ENCODE assay signal across 8 cellular contexts in genomic region chr2:102033028-102033749, GRCh38. TPM values are rescaled to one million over a fixed set of nuclear protein-coding genes. Genes with fewer than 3 reads are reported as not detected.
DNase-seq lines count a peak whose midpoint lies in the region; ATAC-seq and TF ChIP-seq lines count a peak whose summit lies in the region.

No MANE protein-coding gene starts in this region.

- H3K79me1 ChIP-seq in H9 (ENCODE audit: insufficient read depth, low read depth, low read length, poor library complexity, severe bottlenecking) = no peaks in the 10 kb centered on the region

- no peaks in the 10 kb centered on the region for H3K23me2 ChIP-seq in H9 (ENCODE audit: insufficient read length, low read depth, low read length, poor library complexity, severe bottlenecking)

- H2BK120ac ChIP-seq in H9 (ENCODE audit: low read depth, low read length, poor library complexity, severe bottlenecking) = no peak overlapping the region

- H4K5ac ChIP-seq in H9 (ENCODE audit: insufficient read length, low read depth, low read length) = no peak overlapping the region

- H3K79me2 ChIP-seq in MM.1S (ENCODE audit: low read length) (no peaks in the 10 kb centered on the region), H9 (ENCODE audit: insufficient read depth, low read length) (no peaks in the 10 kb centered on the region)

- H4K20me1 ChIP-seq in MM.1S (ENCODE audit: insufficient read depth, low read length) (no peaks in the 10 kb centered on the region), H9 (ENCODE audit: control insufficient read depth, insufficient read depth, insufficient read length) (no peaks in the 10 kb centered on the region)

- no peak overlapping the region for H2AK5ac ChIP-seq in H9 (ENCODE audit: insufficient read length, low read length)

- H4K91ac ChIP-seq in H9 (ENCODE audit: insufficient read length, low read depth, low read length) = no peak overlapping the region

- H3K27ac Mint-ChIP-seq in CD8-positive, alpha-beta T cell = peak overlapping the region; percentile 60
- H3K27ac Mint-ChIP-seq in stimulated activated naive CD8-positive, alpha-beta T cell treated with anti-CD3 and anti-CD28 coated beads, Interleukin-15, Interleukin-2, amounts not matched to agents 100 ng/mL and 50 ng/mL, for 24 hours = peak overlapping the region; percentile 7
- no peak overlapping the region for H3K27ac Mint-ChIP-seq in H9

- no peaks in the 10 kb centered on the region for H3K9me3 ChIP-seq in CD8-positive, alpha-beta T cell (ENCODE audit: low read length)
- H3K9me3 ChIP-seq in MM.1S (replicated peaks; ENCODE audit: insufficient read depth, low read length) (no peaks in the 10 kb centered on the region), H9 (ENCODE audit: control insufficient read depth, low read depth, low read length) (no peaks in the 10 kb centered on the region)

- CTCF ChIA-PET in CD8-positive, alpha-beta T cell (lab: Charles Lee) = interaction anchor here (1.2 to 3.3 kb wide), 3 partner anchors 12 to 207 kb away, joined by 5 to 23 read pairs (median 5); no protein-coding TSS in a partner anchor

- peak overlapping the region; percentile 27; the same call in 1 of the 2 replicates for H3K4me2 ChIP-seq in MM.1S (ENCODE audit: low read depth, low read length)
- H3K4me2 ChIP-seq in H9 (ENCODE audit: insufficient read depth, insufficient read length, low read length) = no peak overlapping the region

- H3F3A ChIP-seq in MM.1S (ENCODE audit: insufficient read depth, low read length) = no peaks in the 10 kb centered on the region

- no peaks in the 10 kb centered on the region for H3K36me3 ChIP-seq in CD8-positive, alpha-beta T cell (ENCODE audit: insufficient read depth, low read length)
- H3K36me3 ChIP-seq in MM.1S (replicated peaks; ENCODE audit: insufficient read depth, low read length) = no peaks in the 10 kb centered on the region
- H3K36me3 ChIP-seq in kidney epithelial cell (ENCODE audit: control insufficient read depth, insufficient read depth, low read length) = no peaks in the 10 kb centered on the region

- H3K9me2 ChIP-seq in MM.1S (replicated peaks; ENCODE audit: insufficient read depth, low read length) = no peaks in the 10 kb centered on the region

- peak overlapping the region; percentile 58 for H3K4me3 Mint-ChIP-seq in CD8-positive, alpha-beta T cell
- H3K4me3 Mint-ChIP-seq in stimulated activated naive CD8-positive, alpha-beta T cell treated with anti-CD3 and anti-CD28 coated beads, Interleukin-15, Interleukin-2, amounts not matched to agents 100 ng/mL and 50 ng/mL, for 24 hours = no peak overlapping the region
- H3K4me3 Mint-ChIP-seq in H9 = no peak overlapping the region

- no peak overlapping the region for H3K4me3 ChIP-seq in CD8-positive, alpha-beta T cell (ENCODE audit: low read depth, low read length)
- H3K4me3 ChIP-seq in MM.1S (ENCODE audit: low read length) (no peak overlapping the region), kidney epithelial cell (ENCODE audit: low read depth, low read length) (no peak overlapping the region)

- peaks cover 31% of the 10 kb centered on the region for H3K4me1 Mint-ChIP-seq in CD8-positive, alpha-beta T cell (ENCODE audit: low read depth)
- H3K4me1 Mint-ChIP-seq in stimulated activated naive CD8-positive, alpha-beta T cell treated with anti-CD3 and anti-CD28 coated beads, Interleukin-15, Interleukin-2, amounts not matched to agents 100 ng/mL and 50 ng/mL, for 24 hours (ENCODE audit: low read depth) = peaks cover 49% of the 10 kb centered on the region
- H3K4me1 Mint-ChIP-seq in H9 = peaks cover 17 to 18% of the 10 kb centered on the region in 2 experiments

- no peak overlapping the region for H4K8ac ChIP-seq in H9 (replicated peaks; ENCODE audit: insufficient read length, low read depth, low read length)

- H3K56ac ChIP-seq in H9 (ENCODE audit: insufficient read length, low read depth, low read length) = no peak overlapping the region

- no CpG with 5 or more reads among the region's 10 CpGs for WGBS in H9 (ENCODE audit: extremely low coverage, insufficient read length, low lambda C conversion rate)

- no peaks in the 10 kb centered on the region for H3K27me3 Mint-ChIP-seq in CD8-positive, alpha-beta T cell (ENCODE audit: low read depth)
- no peaks in the 10 kb centered on the region for H3K27me3 Mint-ChIP-seq in stimulated activated naive CD8-positive, alpha-beta T cell treated with anti-CD3 and anti-CD28 coated beads, Interleukin-15, Interleukin-2, amounts not matched to agents 100 ng/mL and 50 ng/mL, for 24 hours
- H3K27me3 Mint-ChIP-seq in H9 (ENCODE audit: low read depth) = peaks cover 5% of the 10 kb centered on the region

- POLR2A ChIA-PET in CD8-positive, alpha-beta T cell (lab: Charles Lee) = interaction anchor here (1.2 kb wide), 1 partner anchor 12 kb away, joined by 3 read pairs; no protein-coding TSS in a partner anchor

- H3K9me3 Mint-ChIP-seq in CD8-positive, alpha-beta T cell = no peaks in the 10 kb centered on the region
- H3K9me3 Mint-ChIP-seq in stimulated activated naive CD8-positive, alpha-beta T cell treated with anti-CD3 and anti-CD28 coated beads, Interleukin-15, Interleukin-2, amounts not matched to agents 100 ng/mL and 50 ng/mL, for 24 hours = no peaks in the 10 kb centered on the region
- H3K9me3 Mint-ChIP-seq in H9 = peaks cover 0 to 7% of the 10 kb centered on the region in 2 experiments; a peak in 2 of 5 replicates

- H2AFZ ChIP-seq in MM.1S (ENCODE audit: low read length) (peak overlapping the region; percentile 82), H9 (ENCODE audit: low read length) (no peak overlapping the region)

- no peak overlapping the region for H3K18ac ChIP-seq in H9 (ENCODE audit: insufficient read length, low read depth, low read length)

- H2BK15ac ChIP-seq in H9 (ENCODE audit: low read depth, low read length) = no peak overlapping the region

- H3K23ac ChIP-seq in H9 (ENCODE audit: insufficient read length, low read depth, low read length) = no peak overlapping the region

- no peak overlapping the region for H3K4ac ChIP-seq in H9 (ENCODE audit: low read depth, low read length)

- no peak for TF ChIP-seq CTCF in CD8-positive, alpha-beta T cell (IDR thresholded peaks at IDR 0.05)
- no peak for TF ChIP-seq CTCF in MM.1S (IDR thresholded peaks at IDR 0.05; ENCODE audit: low read length)
- TF ChIP-seq CTCF in kidney epithelial cell (IDR thresholded peaks at IDR 0.05; ENCODE audit: insufficient read depth, low read length, poor library complexity, severe bottlenecking) = peak; percentile 30
- no peak for TF ChIP-seq CTCF in H9 (conservative IDR thresholded peaks at IDR 0.05)

- DNase-seq in CD8-positive, alpha-beta T cell = peak in 1 of 7 experiments; percentile 51
- DNase-seq in MM.1S (peak; percentile 41), anterior cingulate cortex (lab: John Stamatoyannopoulos, UW) (peak in 31 of 58 donors; percentile 3 to 62 (median 19)), kidney epithelial cell (ENCODE audit: low read depth) (peak; percentile 88), cerebellum (ENCODE audit: low spot score) (no peak), H9 (no peak)

- intact Hi-C loops in CD8-positive, alpha-beta T cell (cut with DNase I, micrococcal nuclease) = no loop called here

- H3K14ac ChIP-seq in H9 (ENCODE audit: insufficient read depth, low read length) = no peak overlapping the region

- peak; percentile 38 for ATAC-seq in CD8-positive, alpha-beta T cell
- ATAC-seq in GM21619 (IDR thresholded peaks at IDR 0.05; ENCODE audit: unreplicated experiment) = peak; percentile 81

- no peak overlapping the region for H2BK12ac ChIP-seq in H9 (ENCODE audit: insufficient read length, low read depth, low read length)

- no peaks in the 10 kb centered on the region for H3K27me3 ChIP-seq in CD8-positive, alpha-beta T cell (ENCODE audit: insufficient read depth, low read length)
- H3K27me3 ChIP-seq in MM.1S (replicated peaks; ENCODE audit: insufficient read depth, low read length) (no peaks in the 10 kb centered on the region), kidney epithelial cell (ENCODE audit: control insufficient read depth, insufficient read depth, low read length) (no peaks in the 10 kb centered on the region), H9 (ENCODE audit: insufficient read depth, low read length) (no peaks in the 10 kb centered on the region)

- H3T11ph ChIP-seq in H9 (ENCODE audit: low read length) = no peak overlapping the region

- H3K4me1 ChIP-seq in CD8-positive, alpha-beta T cell (ENCODE audit: insufficient read depth, low read length) = peaks cover 23% of the 10 kb centered on the region
- H3K4me1 ChIP-seq in MM.1S (ENCODE audit: low read length) (peaks cover 6% of the 10 kb centered on the region; the same call in 1 of the 2 replicates), H9 (ENCODE audit: insufficient read depth, low read length) (0 out of 2 replicates have a peak, but pooled peaks cover 3% of the 10 kb centered on the region)

- H2BK5ac ChIP-seq in H9 (ENCODE audit: insufficient read length, low read length) = no peak overlapping the region

- H3K36me3 Mint-ChIP-seq in CD8-positive, alpha-beta T cell = no peaks in the 10 kb centered on the region
- no peaks in the 10 kb centered on the region for H3K36me3 Mint-ChIP-seq in stimulated activated naive CD8-positive, alpha-beta T cell treated with anti-CD3 and anti-CD28 coated beads, Interleukin-15, Interleukin-2, amounts not matched to agents 100 ng/mL and 50 ng/mL, for 24 hours (ENCODE audit: low read depth)
- H3K36me3 Mint-ChIP-seq in H9 (ENCODE audit: insufficient read depth in 1 of 3, low read depth in 3 of 3) = no peaks in the 10 kb centered on the region; a peak in 1 of 7 replicates

- no peak overlapping the region for H3K9ac ChIP-seq in MM.1S (ENCODE audit: low read length)
- H3K9ac ChIP-seq in H9 (ENCODE audit: extremely low read depth, insufficient read length, low read length) = no peak overlapping the region

- no peak overlapping the region for H3K27ac ChIP-seq in CD8-positive, alpha-beta T cell (ENCODE audit: low read depth, low read length)
- H3K27ac ChIP-seq in MM.1S (ENCODE audit: low read length) (no peak overlapping the region), H9 (ENCODE audit: insufficient read length, low read depth, low read length) (no peak overlapping the region)

- no peak overlapping the region for H2BK20ac ChIP-seq in H9 (ENCODE audit: low read depth, low read length, poor library complexity, severe bottlenecking)

RNA-seq across cellular contexts. Expression of gene IL1R2, which starts 41.4 kb away (rescaled TPM):
- total RNA-seq in CD8-positive, alpha-beta T cell = not detected
- total RNA-seq in kidney epithelial cell = 0.50 TPM in 1 of 2 replicates, not detected in the other
- not detected for total RNA-seq in cerebellum
- not detected in 2 replicates for total RNA-seq in H9 (2021)

Comparison
In these comparisons a context has a peak if more than half of its experiments do, and no peak if none do; other contexts are left out.
1. DNase-seq: peak in MM.1S (single experiment), anterior cingulate cortex (31 of 58) and kidney epithelial cell (single experiment); none in cerebellum (single experiment) and H9 (single experiment).
2. H3K27ac Mint-ChIP-seq: peak in CD8-positive, alpha-beta T cell (single experiment) and stimulated activated naive CD8-positive, alpha-beta T cell treated with anti-CD3 and anti-CD28 coated beads, Interleukin-15, Interleukin-2, amounts not matched to agents 100 ng/mL and 50 ng/mL, for 24 hours (single experiment); none in H9 (0 of 3).